18 cellular contexts compared by ENCODE assay signal in the genomic region with DNA sequence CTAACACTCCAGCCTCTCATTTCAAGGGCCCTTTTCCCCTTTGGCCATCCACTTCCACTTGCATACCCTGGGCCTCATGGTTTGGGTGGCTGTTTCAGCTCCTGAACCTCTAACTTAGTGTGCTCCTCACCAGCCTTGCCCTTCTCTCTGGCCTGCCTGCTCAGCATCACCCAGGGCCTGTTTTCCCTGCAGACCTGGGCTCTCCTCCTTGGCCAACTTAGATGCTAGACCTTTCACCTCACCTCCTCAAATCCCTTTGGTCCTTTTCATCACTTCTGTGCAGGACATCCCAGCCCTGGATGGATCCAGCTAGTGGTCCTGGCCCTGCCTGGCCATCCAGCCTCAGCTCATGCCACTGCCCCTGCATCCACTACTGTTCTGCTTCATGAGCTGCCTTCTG.
A peak's percentile ranks its signal among the peaks of the same experiment; 100 is the strongest.
DNase-seq lines count a peak whose midpoint lies in the region; ATAC-seq and TF ChIP-seq lines count a peak whose summit lies in the region.
"Had no signal": no experiment of that assay in that cellular context is flagged by ENCODE, and none has a peak within 500 bp of the region (broad histone marks: within the 10 kb centered on the region; RNA-seq: fewer than 3 reads in every experiment).

No MANE protein-coding gene starts in this region.

- no peaks in the 10 kb centered on the region for H3K27me3 ChIP-seq in HAP-1 (ENCODE audit: low read depth)
- H3K27me3 ChIP-seq: BE2C, BLaER1 had no signal

- peaks cover 25% of the 10 kb centered on the region for H3K27me3 Mint-ChIP-seq in T-helper 17 cell
- H3K27me3 Mint-ChIP-seq in nephron progenitor cell (ENCODE audit: low read depth, poor library complexity): peaks cover 2% of the 10 kb centered on the region
- H3K27me3 Mint-ChIP-seq: CD4-positive, alpha-beta T cell had no signal

- H3K27ac ChIP-seq in angular gyrus (ENCODE audit: low read depth, low read length): peak overlapping the region; percentile 23
- H3K27ac ChIP-seq: BLaER1 had no signal

- peak overlapping the region; percentile 12 for H3K27ac Mint-ChIP-seq in T-helper 17 cell
- H3K27ac Mint-ChIP-seq in nephron progenitor cell: peak overlapping the region; percentile 23
- H3K27ac Mint-ChIP-seq in stimulated activated effector memory CD8-positive, alpha-beta T cell treated with anti-CD3 and anti-CD28 coated beads, Interleukin-12 subunit alpha, Interleukin-12 subunit beta, amount 100 ng/mL, for 72 hours: no peak overlapping the region
- H3K27ac Mint-ChIP-seq: CD4-positive, alpha-beta T cell; CD8-positive, alpha-beta T cell had no signal

- H3K4me3 Mint-ChIP-seq in T-helper 17 cell (no peak overlapping the region), nephron progenitor cell (peak overlapping the region; percentile 12)
- H3K4me3 Mint-ChIP-seq in stimulated activated effector memory CD8-positive, alpha-beta T cell treated with anti-CD3 and anti-CD28 coated beads, Interleukin-12 subunit alpha, Interleukin-12 subunit beta, amount 100 ng/mL, for 72 hours: no peak overlapping the region
- H3K4me3 Mint-ChIP-seq: CD4-positive, alpha-beta T cell; CD8-positive, alpha-beta T cell had no signal

- no peaks in the 10 kb centered on the region for H3K36me3 ChIP-seq in HAP-1 (replicated peaks)
- H3K36me3 ChIP-seq: BE2C, BLaER1 had no signal

- no peaks in the 10 kb centered on the region for H3K4me1 ChIP-seq in HAP-1
- H3K4me1 ChIP-seq: BE2C, Caco-2 had no signal

- no peak overlapping the region for H3K4me3 ChIP-seq in HAP-1
- H3K4me3 ChIP-seq: BLaER1 had no signal

- DNase-seq in T-helper 17 cell (no peak), nephron progenitor cell (no peak), HAP-1 (ENCODE audit: low spot score in 2 of 2) (no peak), T-helper 2 cell (no peak)
- no peak for DNase-seq in stimulated activated effector memory CD8-positive, alpha-beta T cell treated with anti-CD3 and anti-CD28 coated beads, Interleukin-12 subunit alpha, Interleukin-12 subunit beta, amount 100 ng/mL, for 72 hours (ENCODE audit: low spot score in 2 of 2)
- DNase-seq: 8988T; ACHN; BE2C; Caco-2; Calu3; CD4-positive, alpha-beta T cell; CD8-positive, alpha-beta T cell; DMS79 treated with DMSO at 0.1 percent for 48 hours; GF-D8 had no signal

- H3K9me3 ChIP-seq in T-helper 17 cell (ENCODE audit: control insufficient read depth, low read length, poor library complexity, severe bottlenecking) (no peaks in the 10 kb centered on the region), HAP-1 (no peaks in the 10 kb centered on the region)
- H3K9me3 ChIP-seq: BE2C, BLaER1, Caco-2 had no signal

- H3K9me3 Mint-ChIP-seq in nephron progenitor cell: no peaks in the 10 kb centered on the region
- no peaks in the 10 kb centered on the region for H3K9me3 Mint-ChIP-seq in stimulated activated effector memory CD8-positive, alpha-beta T cell treated with anti-CD3 and anti-CD28 coated beads, Interleukin-12 subunit alpha, Interleukin-12 subunit beta, amount 100 ng/mL, for 72 hours
- H3K9me3 Mint-ChIP-seq: CD4-positive, alpha-beta T cell; CD8-positive, alpha-beta T cell had no signal

- H3K36me3 Mint-ChIP-seq in T-helper 17 cell (ENCODE audit: low read depth) (no peaks in the 10 kb centered on the region), nephron progenitor cell (ENCODE audit: low read depth) (no peaks in the 10 kb centered on the region)
- no peaks in the 10 kb centered on the region for H3K36me3 Mint-ChIP-seq in stimulated activated effector memory CD8-positive, alpha-beta T cell treated with anti-CD3 and anti-CD28 coated beads, Interleukin-12 subunit alpha, Interleukin-12 subunit beta, amount 100 ng/mL, for 72 hours
- H3K36me3 Mint-ChIP-seq: CD8-positive, alpha-beta T cell had no signal

- H3K4me1 Mint-ChIP-seq in T-helper 17 cell: no peaks in the 10 kb centered on the region
- H3K4me1 Mint-ChIP-seq in nephron progenitor cell: peaks cover 56% of the 10 kb centered on the region
- H3K4me1 Mint-ChIP-seq in stimulated activated effector memory CD8-positive, alpha-beta T cell treated with anti-CD3 and anti-CD28 coated beads, Interleukin-12 subunit alpha, Interleukin-12 subunit beta, amount 100 ng/mL, for 72 hours: no peaks in the 10 kb centered on the region

- no peak for ATAC-seq in T-helper 17 cell
- peak; percentile 15 for ATAC-seq in stimulated activated effector memory CD8-positive, alpha-beta T cell treated with anti-CD3 and anti-CD28 coated beads, Interleukin-12 subunit alpha, Interleukin-12 subunit beta, amount 100 ng/mL, for 72 hours
- no peak for ATAC-seq in GM18909 (IDR thresholded peaks at IDR 0.05; ENCODE audit: poor library complexity, unreplicated experiment)
- ATAC-seq in GM18498 (IDR thresholded peaks at IDR 0.05; ENCODE audit: unreplicated experiment): no peak
- ATAC-seq: CD8-positive, alpha-beta T cell had no signal

- TF ChIP-seq CTCF in nephron progenitor cell (IDR thresholded peaks at IDR 0.05): no peak

- in situ Hi-C loops in HAP-1 (cut with MboI; ENCODE audit: low sequenced_read_pairs): no loop called here
